8 cellular contexts compared by ENCODE assay signal in genomic region chr16:74368002-74368979, GRCh38. TPM values are rescaled to one million over a fixed set of nuclear protein-coding genes. Genes with fewer than 3 reads are reported as not detected.
A peak's percentile ranks its signal among the peaks of the same experiment; 100 is the strongest.
DNase-seq lines count a peak whose midpoint lies in the region; ATAC-seq, FAIRE-seq and TF ChIP-seq lines count a peak whose summit lies in the region.
"Not testable (repeated sequence)": the region's sequence is repeated elsewhere in the genome, so short reads cannot be mapped to it uniquely, and the experiment has no call there.

No MANE protein-coding gene starts in this region.

- peak overlapping the region; percentile 98 for H4K8ac ChIP-seq in H1 (ENCODE audit: extremely low read depth, insufficient read depth, low read length)

- H3K79me1 ChIP-seq in H1 (ENCODE audit: low read depth, low read length) = peaks cover 10% of the 10 kb centered on the region; the same call in 1 of the 2 replicates

- H2BK15ac ChIP-seq in H1 (ENCODE audit: low read length) = not testable (repeated sequence)

- not testable (repeated sequence) for FAIRE-seq in H1 (lab: Jason Lieb, UNC)

- peak overlapping the region; percentile 44 to 77 (median 64) for H3K9ac ChIP-seq in H1 (replicated peaks in 1 of 4; ENCODE audit: extremely low read depth in 1 of 4, low read depth in 3 of 4, low read length in 3 of 4)

- not testable (repeated sequence) for TF ChIP-seq CTCF in H1 (IDR thresholded peaks at IDR 0.05; ENCODE audit: control extremely low read depth in 1 of 3, insufficient read depth in 1 of 3, low read depth in 1 of 3, low read length in 3 of 3)

- not testable (repeated sequence) for TF ChIP-seq RAD21 in H1 (IDR thresholded peaks at IDR 0.05 in 1 of 2, conservative IDR thresholded peaks at IDR 0.05 in 1 of 2; ENCODE audit: low read depth in 2 of 2, low read length in 2 of 2)

- not testable (repeated sequence) for H2BK120ac ChIP-seq in H1 (replicated peaks; ENCODE audit: low read depth, low read length)

- peak overlapping the region; percentile 27; the same call in 1 of the 2 replicates for H3K27ac ChIP-seq in H1 (ENCODE audit: low read depth, low read length)

- peak; percentile 92 for ATAC-seq in GM21367 (IDR thresholded peaks at IDR 0.05; ENCODE audit: unreplicated experiment)
- peak; percentile 95 for ATAC-seq in activated CD8-positive, alpha-beta memory T cell treated with anti-CD3 and anti-CD28 coated beads, Interleukin-2, amount 10 ng/mL, durations not matched to agents 7 days and 5 days

- not testable (repeated sequence) for H3K18ac ChIP-seq in H1 (ENCODE audit: extremely low read depth, low read length)

- H3K23ac ChIP-seq in H1 (ENCODE audit: insufficient read length) = not testable (repeated sequence)

- TF ChIP-seq EP300 in H1 (IDR thresholded peaks at IDR 0.05; ENCODE audit: borderline replicate concordance in 1 of 2, low read depth in 2 of 2, low read length in 2 of 2) = not testable (repeated sequence)

- not testable (repeated sequence) for H3K9me3 Mint-ChIP-seq in activated CD8-positive, alpha-beta memory T cell treated with anti-CD3 and anti-CD28 coated beads, Interleukin-2, amount 10 ng/mL, durations not matched to agents 7 days and 5 days (ENCODE audit: low read depth)

- not testable (repeated sequence) for H2BK5ac ChIP-seq in H1 (ENCODE audit: low read depth, low read length)

- not testable (repeated sequence) for H3K23me2 ChIP-seq in H1 (ENCODE audit: low read depth, low read length)

- not testable (repeated sequence) for H3K4ac ChIP-seq in H1 (replicated peaks; ENCODE audit: insufficient read length, low read depth, low read length)

- not testable (repeated sequence) for H3K9me3 ChIP-seq in H1 (ENCODE audit: insufficient read depth in 2 of 2, low read depth in 1 of 2, low read length in 1 of 2)

- not testable (repeated sequence) for H2BK12ac ChIP-seq in H1 (ENCODE audit: low read depth, low read length)

- not testable (repeated sequence) for H2BK20ac ChIP-seq in H1 (ENCODE audit: low read length)

- not testable (repeated sequence) for H4K20me1 ChIP-seq in H1 (replicated peaks in 1 of 2; ENCODE audit: control insufficient read depth in 1 of 2, insufficient read depth in 2 of 2, low read length in 2 of 2)

- H3K4me1 ChIP-seq in H1 (replicated peaks in 1 of 4; ENCODE audit: control insufficient read depth in 3 of 4, insufficient read depth in 4 of 4, low read length in 3 of 4) = not testable (repeated sequence)

- CTCF ChIA-PET in activated CD8-positive, alpha-beta memory T cell treated with anti-CD3 and anti-CD28 coated beads, Interleukin-2, amount 10 ng/mL, durations not matched to agents 7 days and 5 days (lab: Charles Lee); H1 (lab: Charles Lee; ENCODE audit: partially characterized antibody): not testable (repeated sequence)

- H3K27ac Mint-ChIP-seq in activated CD8-positive, alpha-beta memory T cell treated with anti-CD3 and anti-CD28 coated beads, Interleukin-2, amount 10 ng/mL, durations not matched to agents 7 days and 5 days = peak overlapping the region; percentile 87

- H3K79me2 ChIP-seq in H1 (ENCODE audit: control insufficient read depth in 1 of 2, insufficient read depth in 2 of 2, low read length in 2 of 2) = peaks cover 0 to 31% of the 10 kb centered on the region in 2 experiments; a peak in 2 of 4 replicates

- H3K4me2 ChIP-seq in H1 (ENCODE audit: insufficient read depth in 1 of 2, low read depth in 2 of 2, low read length in 2 of 2) = peak overlapping the region; percentile 55 to 72

- DNase-seq in COLO668 (lab: John Stamatoyannopoulos, UW; ENCODE audit: unreplicated experiment) (peak; percentile 98), HT-29 (ENCODE audit: low spot score) (peak; percentile 91), NOMO-1 (lab: John Stamatoyannopoulos, UW; ENCODE audit: unreplicated experiment in 2 of 2) (peak; percentile 75 to 87), H1 (ENCODE audit: low read depth in 1 of 2, low spot score in 2 of 2) (peak; percentile 44 to 96), mesenteric fat pad (ENCODE audit: low spot score) (peak; percentile 100)
- peak; percentile 98 for DNase-seq in activated CD8-positive, alpha-beta memory T cell treated with anti-CD3 and anti-CD28 coated beads, Interleukin-2, amount 10 ng/mL, durations not matched to agents 7 days and 5 days
- DNase-seq in stimulated activated CD8-positive, alpha-beta memory T cell treated with anti-CD3 and anti-CD28 coated beads, Interleukin-12 subunit alpha, Interleukin-12 subunit beta, amount 100 ng/mL, for 4 hours (ENCODE audit: low read depth) = peak; percentile 100

- peak overlapping the region; percentile 79 to 88 (median 84) for H3K4me3 ChIP-seq in H1 (ENCODE audit: extremely low read depth in 1 of 4, insufficient read depth in 2 of 4, low read depth in 3 of 4, low read length in 4 of 4)

- not testable (repeated sequence) for H4K5ac ChIP-seq in H1 (ENCODE audit: insufficient read length, low read depth, low read length)

- H3K36me3 Mint-ChIP-seq in activated CD8-positive, alpha-beta memory T cell treated with anti-CD3 and anti-CD28 coated beads, Interleukin-2, amount 10 ng/mL, durations not matched to agents 7 days and 5 days = not testable (repeated sequence)

- 7% methylated on average over 31 of the region's 83 CpGs; no CpG with 5 or more reads in 1 of the 2 experiments for WGBS in H1 (ENCODE audit: extremely low coverage in 1 of 2, insufficient coverage in 1 of 2, insufficient read length in 1 of 2, insufficient replicate concordance in 2 of 2, low coverage in 1 of 2, low lambda C conversion rate in 2 of 2, missing lambda C conversion rate in 1 of 2), 2 experiments

- not testable (repeated sequence) for H2AK5ac ChIP-seq in H1 (ENCODE audit: low read depth, low read length)

- POLR2A ChIA-PET in H1 (lab: Charles Lee; ENCODE audit: partially characterized antibody) = interaction anchor here (0.6 to 1.8 kb wide), 3 partner anchors 50 to 204 kb away, joined by 3 to 4 read pairs (median 3); no protein-coding TSS in a partner anchor

- TF ChIP-seq POLR2A in H1 (IDR thresholded peaks at IDR 0.05; ENCODE audit: control extremely low read depth in 1 of 2, low read depth in 2 of 2, low read length in 2 of 2) = peak; percentile 41 to 77

- H3K14ac ChIP-seq in H1 (ENCODE audit: insufficient read length) = not testable (repeated sequence)

- H3K36me3 ChIP-seq in H1 (ENCODE audit: control insufficient read depth in 2 of 4, insufficient read depth in 4 of 4, low read length in 3 of 4) = not testable (repeated sequence)

- peak overlapping the region; percentile 94 for H3K4me3 Mint-ChIP-seq in activated CD8-positive, alpha-beta memory T cell treated with anti-CD3 and anti-CD28 coated beads, Interleukin-2, amount 10 ng/mL, durations not matched to agents 7 days and 5 days

- peaks cover 16% of the 10 kb centered on the region for H3K4me1 Mint-ChIP-seq in activated CD8-positive, alpha-beta memory T cell treated with anti-CD3 and anti-CD28 coated beads, Interleukin-2, amount 10 ng/mL, durations not matched to agents 7 days and 5 days

- not testable (repeated sequence) for H3K27me3 ChIP-seq in H1 (replicated peaks in 1 of 4; ENCODE audit: control insufficient read depth in 3 of 4, extremely low read depth in 1 of 4, insufficient read depth in 3 of 4, low read length in 3 of 4)

- not testable (repeated sequence) for H3K27me3 Mint-ChIP-seq in activated CD8-positive, alpha-beta memory T cell treated with anti-CD3 and anti-CD28 coated beads, Interleukin-2, amount 10 ng/mL, durations not matched to agents 7 days and 5 days

- H2AFZ ChIP-seq in H1 (ENCODE audit: low read length) = not testable (repeated sequence)

- H3K56ac ChIP-seq in H1 (replicated peaks; ENCODE audit: insufficient read length, low read depth, low read length) = not testable (repeated sequence)

- not testable (repeated sequence) for H4K91ac ChIP-seq in H1 (replicated peaks; ENCODE audit: insufficient read length, low read length)

TF ChIP-seq in H1, 55 proteins besides CTCF, POLR2A, EP300 and RAD21 (continues in another document):
- TF ChIP-seq PHF8 (conservative IDR thresholded peaks at IDR 0.05; ENCODE audit: low read depth, low read length) (peak; percentile 73; the same call in 1 of the 2 replicates), MAX (IDR thresholded peaks at IDR 0.05) (peak; percentile 78), EGR1 (IDR thresholded peaks at IDR 0.05; ENCODE audit: borderline replicate concordance, low read depth, low read length) (peak; percentile 54; the same call in 1 of the 2 replicates), BRCA1 (IDR thresholded peaks at IDR 0.05; ENCODE audit: low read depth, low read length) (peak; percentile 37; the same call in 1 of the 2 replicates)

RNA-seq across cellular contexts. Expression of gene NPIPB15, which starts 7.8 kb away (rescaled TPM):
- total RNA-seq in HT-29 (2014; rRNA removed; shearing (Covaris generic)) = not detected in 2 replicates
- total RNA-seq in activated CD8-positive, alpha-beta memory T cell treated with anti-CD3 and anti-CD28 coated beads, Interleukin-2, amount 10 ng/mL, durations not matched to agents 7 days and 5 days = not detected
- total RNA-seq in H1 (2021; fragmentation: NEBNext Ultra II Directional; extraction: Animal tissue kit (Norgen Biotek cat#: 25700)) = 0.71 and 0.82 TPM in 2 replicates
- 0.71 and 0.80 TPM in 2 replicates for polyA plus RNA-seq in H1 (2011; rRNA removed)
- 0.96 TPM for polyA plus RNA-seq in H1 (2011; cell fraction: cytosol; rRNA removed)
- 0.36 TPM for polyA plus RNA-seq in H1 (2011; cell fraction: nucleus; rRNA removed)
- 0.13 to 0.54 TPM in 2 of 4 replicates, not detected in the others for polyA plus RNA-seq in H1 (2012, experiment 1 of 2)
- polyA plus RNA-seq in H1 (2012, experiment 2 of 2) = 0.16 TPM
- 0.26 TPM for polyA plus RNA-seq in H1 (2013, experiment 1 of 2)
- polyA plus RNA-seq in H1 (2013, experiment 2 of 2) = 0.29 TPM
- 0.24 and 1.2 TPM in 2 replicates for polyA minus RNA-seq in H1 (2011; rRNA and poly(A)+ RNA removed)
- not detected for polyA minus RNA-seq in H1 (2011; cell fraction: cytosol; rRNA and poly(A)+ RNA removed)
- polyA minus RNA-seq in H1 (2011; cell fraction: nucleus; rRNA and poly(A)+ RNA removed) = not detected
- 4.1 TPM for total RNA-seq in mesenteric fat pad

RNA-seq across cellular contexts. Expression of gene CLEC18B, which starts 53.0 kb away (rescaled TPM):
- 0.20 and 0.94 TPM in 2 replicates for total RNA-seq in HT-29 (2014; rRNA removed; shearing (Covaris generic))
- under 1 TPM; 0.59 to 0.67 TPM for total RNA-seq in activated CD8-positive, alpha-beta memory T cell treated with anti-CD3 and anti-CD28 coated beads, Interleukin-2, amount 10 ng/mL, durations not matched to agents 7 days and 5 days
- total RNA-seq in H1 (2021; fragmentation: NEBNext Ultra II Directional; extraction: Animal tissue kit (Norgen Biotek cat#: 25700)) = 0.59 TPM in 1 of 2 replicates, not detected in the other
- 0.11 and 0.24 TPM in 2 replicates for polyA plus RNA-seq in H1 (2011; rRNA removed)
- 0.26 TPM for polyA plus RNA-seq in H1 (2011; cell fraction: cytosol; rRNA removed)
- 1.6 TPM for polyA plus RNA-seq in H1 (2011; cell fraction: nucleus; rRNA removed)
- polyA plus RNA-seq in H1 (2012, experiment 1 of 2) = 0.09 to 0.65 TPM (median 0.52 TPM) in 3 of 4 replicates, not detected in the other
- 0.25 TPM for polyA plus RNA-seq in H1 (2012, experiment 2 of 2)
- polyA plus RNA-seq in H1 (2013, experiment 1 of 2) = not detected
- 0.15 TPM for polyA plus RNA-seq in H1 (2013, experiment 2 of 2)
- 0.17 TPM in 1 of 2 replicates, not detected in the other for polyA minus RNA-seq in H1 (2011; rRNA and poly(A)+ RNA removed)
- not detected for polyA minus RNA-seq in H1 (2011; cell fraction: cytosol; rRNA and poly(A)+ RNA removed)
- not detected for polyA minus RNA-seq in H1 (2011; cell fraction: nucleus; rRNA and poly(A)+ RNA removed)
- total RNA-seq in mesenteric fat pad = 0.19 TPM

Comparison
In these comparisons a context has a peak if more than half of its experiments do, and no peak if none do; other contexts are left out.
1. Peak in every context shown above with its lines: DNase-seq, ATAC-seq, H3K4me3 ChIP-seq and H3K27ac ChIP-seq.